ENCODE assay signal across 24 cellular contexts in genomic region chr10:86579883-86580548, GRCh38. TPM values are rescaled to one million over a fixed set of nuclear protein-coding genes. Genes with fewer than 3 reads are reported as not detected.
DNase-seq lines count a peak whose midpoint lies in the region; ATAC-seq and TF ChIP-seq lines count a peak whose summit lies in the region.
"Had no signal": no experiment of that assay in that cellular context is flagged by ENCODE, and none has a peak within 500 bp of the region (broad histone marks: within the 10 kb centered on the region; RNA-seq: fewer than 3 reads in every experiment).

No MANE protein-coding gene starts in this region.

- no peak for TF ChIP-seq CTCF in CD14-positive monocyte (IDR thresholded peaks at IDR 0.05)

- DNase-seq in CD14-positive monocyte (ENCODE audit: low spot score) (no peak), anterior cingulate cortex (lab: John Stamatoyannopoulos, UW) (peak in 52 of 58 donors; percentile 3 to 88 (median 48)), inferior parietal cortex (ENCODE audit: extremely low spot score) (peak; percentile 25), posterior cingulate gyrus (peak in 7 of 10 donors; percentile 29 to 87 (median 49)), ecto neural progenitor cell (ENCODE audit: low spot score) (no peak), erythroblast (lab: John Stamatoyannopoulos, UW) (no peak)
- no peak for DNase-seq in activated T-cell treated with anti-CD3 and anti-CD28 coated beads, Interleukin-2, amount 50 U/mL, for 4 hours
- DNase-seq: activated CD4-positive, alpha-beta T cell treated with anti-CD3 and anti-CD28 coated beads, Interleukin-2, amount 10 ng/mL, durations not matched to agents 24 days and 14 days; activated CD8-positive, alpha-beta memory T cell treated with anti-CD3 and anti-CD28 coated beads for 24 hours; activated gamma-delta T cell treated with Interleukin-2 at 50 U/mL for 16 hours; cerebellar nuclear complex; DMS79; GM23248; left colon; NCI-H1417; NCI-H2029; NCI-H446; NCI-H748 treated with DMSO at 0.1 percent for 48 hours; Peyer's patch; SIG-M5; stimulated activated CD4-positive, alpha-beta T cell treated with anti-CD3 and anti-CD28 coated beads, Interleukin-4, amount 100 ng/mL, for 1 hour; stomach; T1000 had no signal

- no peak for ATAC-seq in GM21367 (IDR thresholded peaks at IDR 0.05; ENCODE audit: unreplicated experiment)
- no peak for ATAC-seq in activated T-cell treated with anti-CD3 and anti-CD28 coated beads, Interleukin-2, amount 50 U/mL, for 4 hours
- ATAC-seq: left colon had no signal

- peaks cover 19% of the 10 kb centered on the region for H3K4me1 Mint-ChIP-seq in CD14-positive monocyte
- no peaks in the 10 kb centered on the region for H3K4me1 Mint-ChIP-seq in activated T-cell treated with anti-CD3 and anti-CD28 coated beads, Interleukin-2, amount 50 U/mL, for 4 hours (ENCODE audit: low read depth)
- H3K4me1 Mint-ChIP-seq: activated CD4-positive, alpha-beta T cell treated with anti-CD3 and anti-CD28 coated beads, Interleukin-2, amount 10 ng/mL, durations not matched to agents 24 days and 14 days had no signal

- H3K27me3 Mint-ChIP-seq in CD14-positive monocyte (ENCODE audit: low read depth in 3 of 3), result peaks cover 2 to 6% (median 2%) of the 10 kb centered on the region in 3 donors
- no peaks in the 10 kb centered on the region for H3K27me3 Mint-ChIP-seq in activated T-cell treated with anti-CD3 and anti-CD28 coated beads, Interleukin-2, amount 50 U/mL, for 4 hours (ENCODE audit: low read depth)
- H3K27me3 Mint-ChIP-seq: activated CD4-positive, alpha-beta T cell treated with anti-CD3 and anti-CD28 coated beads, Interleukin-2, amount 10 ng/mL, durations not matched to agents 24 days and 14 days had no signal

- H3K9me3 Mint-ChIP-seq in CD14-positive monocyte, result no peaks in the 10 kb centered on the region
- H3K9me3 Mint-ChIP-seq in activated T-cell treated with anti-CD3 and anti-CD28 coated beads, Interleukin-2, amount 50 U/mL, for 4 hours, result no peaks in the 10 kb centered on the region
- H3K9me3 Mint-ChIP-seq: activated CD4-positive, alpha-beta T cell treated with anti-CD3 and anti-CD28 coated beads, Interleukin-2, amount 10 ng/mL, durations not matched to agents 24 days and 14 days had no signal

- H3K4me3 Mint-ChIP-seq in CD14-positive monocyte, result peak overlapping the region; percentile 41 to 48
- no peak overlapping the region for H3K4me3 Mint-ChIP-seq in activated T-cell treated with anti-CD3 and anti-CD28 coated beads, Interleukin-2, amount 50 U/mL, for 4 hours
- H3K4me3 Mint-ChIP-seq: activated CD4-positive, alpha-beta T cell treated with anti-CD3 and anti-CD28 coated beads, Interleukin-2, amount 10 ng/mL, durations not matched to agents 24 days and 14 days had no signal

- no peaks in the 10 kb centered on the region for H3K36me3 Mint-ChIP-seq in CD14-positive monocyte
- no peaks in the 10 kb centered on the region for H3K36me3 Mint-ChIP-seq in activated T-cell treated with anti-CD3 and anti-CD28 coated beads, Interleukin-2, amount 50 U/mL, for 4 hours (ENCODE audit: insufficient read depth)

- no peak for TF ChIP-seq POLR2A in erythroblast (IDR thresholded peaks at IDR 0.05; ENCODE audit: low read length)

- peak overlapping the region; percentile 37 to 84 (median 60) for H3K27ac Mint-ChIP-seq in CD14-positive monocyte
- H3K27ac Mint-ChIP-seq: activated CD4-positive, alpha-beta T cell treated with anti-CD3 and anti-CD28 coated beads, Interleukin-2, amount 10 ng/mL, durations not matched to agents 24 days and 14 days had no signal

- intact Hi-C loops in CD14-positive monocyte (cut with micrococcal nuclease), result loop anchor here in 1 of 2 donors (5.0 kb wide), 1 partner anchor 58 kb away; the partner anchor contains the start of gene WAPL
- intact Hi-C loops in posterior cingulate gyrus (cut with DNase I), result no loop called here

RNA-seq across cellular contexts. Expression of gene WAPL, which starts 58.4 kb away (rescaled TPM):
- polyA plus RNA-seq in CD14-positive monocyte, result 10 to 100 TPM; 18.3 to 26.5 TPM
- total RNA-seq in activated T-cell treated with anti-CD3 and anti-CD28 coated beads, Interleukin-2, amount 50 U/mL, for 4 hours, result 10 to 100 TPM; 38.7 to 42.9 (median 42.4) TPM

Comparison
In these comparisons a context has a peak if more than half of its experiments do, and no peak if none do; other contexts are left out.
1. DNase-seq: peak in anterior cingulate cortex (52 of 58), inferior parietal cortex (single experiment) and posterior cingulate gyrus (7 of 10); none in CD14-positive monocyte (single experiment), ecto neural progenitor cell (single experiment), erythroblast (0 of 2) and activated T-cell treated with anti-CD3 and anti-CD28 coated beads, Interleukin-2, amount 50 U/mL, for 4 hours (single experiment).